ENCODE assay signal across 8 cellular contexts in the genomic region with DNA sequence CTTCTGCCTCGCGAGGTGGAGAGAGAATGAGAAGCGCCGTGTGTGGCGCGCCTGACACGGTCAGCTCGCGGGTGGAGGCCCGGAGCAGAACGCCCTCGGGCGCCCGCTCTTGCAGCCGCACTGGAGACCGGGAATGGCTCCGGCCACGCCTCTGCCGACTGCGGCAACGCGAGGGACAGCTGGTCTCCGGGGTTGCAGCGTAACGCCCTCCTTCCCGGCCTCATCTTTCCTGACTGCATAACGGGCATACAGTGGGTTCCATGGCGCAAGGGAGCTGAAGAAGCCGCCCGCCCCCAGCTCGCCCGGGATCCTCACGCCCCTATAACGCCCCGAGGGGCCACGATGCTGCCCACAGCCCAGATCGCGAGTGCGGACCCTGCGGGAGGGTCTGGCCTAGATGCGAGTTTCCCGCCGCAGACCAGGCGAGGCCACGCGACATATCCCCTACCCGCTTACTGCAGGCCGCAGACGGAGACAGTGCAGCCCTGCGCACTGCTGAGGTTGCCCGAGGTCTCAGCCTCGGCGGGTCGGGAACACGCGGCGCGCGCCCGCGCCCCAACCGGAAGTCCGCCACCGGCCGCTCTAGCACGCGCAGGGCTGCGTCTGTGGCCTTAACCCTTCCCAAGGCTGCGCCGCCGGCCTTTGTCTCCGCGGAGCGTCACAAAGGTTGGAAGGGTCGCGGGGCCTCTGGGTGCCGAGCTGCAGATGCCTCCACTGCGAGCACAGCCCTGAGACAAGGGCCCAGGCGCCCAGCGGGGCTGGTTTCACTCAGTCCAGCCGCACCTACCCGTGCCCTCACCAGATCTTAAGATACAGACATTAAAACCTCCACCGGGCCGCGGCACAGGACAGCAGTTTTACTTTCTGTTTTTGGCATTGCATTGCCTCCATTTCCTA. TPM values are rescaled to one million over a fixed set of nuclear protein-coding genes. Genes with fewer than 3 reads are reported as not detected.
DNase-seq lines count a peak whose midpoint lies in the region; ATAC-seq and TF ChIP-seq lines count a peak whose summit lies in the region.

No MANE protein-coding gene starts in this region.

- no peak for TF ChIP-seq CTCF in colonic mucosa (IDR thresholded peaks at IDR 0.05)

- peak overlapping the region; percentile 66 for H3K4me3 ChIP-seq in colonic mucosa

- no peaks in the 10 kb centered on the region for H3K27me3 ChIP-seq in colonic mucosa

- no peaks in the 10 kb centered on the region for H3K9me3 ChIP-seq in colonic mucosa

- peak; percentile 86 for ATAC-seq in GM19035 (IDR thresholded peaks at IDR 0.05; ENCODE audit: unreplicated experiment)
- peak; percentile 79 for ATAC-seq in HG03342 (IDR thresholded peaks at IDR 0.05; ENCODE audit: unreplicated experiment)
- peak; percentile 92 for ATAC-seq in left colon

- peak overlapping the region; percentile 93 for H3K27ac ChIP-seq in colonic mucosa

- peaks cover 12% of the 10 kb centered on the region for H3K4me1 ChIP-seq in colonic mucosa

- H3K9ac ChIP-seq in colonic mucosa (ENCODE audit: low read depth in 2 of 2, low read length in 2 of 2): peak overlapping the region; percentile 89 to 100

- DNase-seq in Ammon's horn (ENCODE audit: low spot score) (peak; percentile 92), NCI-H460 (ENCODE audit: extremely low read depth, low read depth) (peak; percentile 85), colonic mucosa (peak; percentile 93), left colon (peak; percentile 91 to 95)
- DNase-seq in activated CD4-positive, alpha-beta T cell treated with anti-CD3 and anti-CD28 coated beads for 48 hours: peak; percentile 93
- peak; percentile 83 to 87 for DNase-seq in stimulated activated CD4-positive, alpha-beta T cell treated with anti-CD3 and anti-CD28 coated beads, Interleukin-1b, Interleukin-23, amount 100 ng/mL, for 4 hours (ENCODE audit: low read depth in 2 of 2)

- intact Hi-C loops in colonic mucosa (cut with DNase I): no loop called here
- intact Hi-C loops in left colon (cut with DNase I, micrococcal nuclease): no loop called here

- no peaks in the 10 kb centered on the region for H3K36me3 ChIP-seq in colonic mucosa

RNA-seq across cellular contexts. Expression of a gene that starts 18.8 kb away (rescaled TPM):
- total RNA-seq in NCI-H460 (2014; rRNA removed; shearing (Covaris generic)): 34.1 and 45.1 TPM in 2 replicates
- polyA plus RNA-seq in NCI-H460 (2014; cell fraction: nucleus; rRNA removed): 34.0 and 68.2 TPM in 2 replicates
- total RNA-seq in colonic mucosa: 10 to 100 TPM; 19.9 to 34.5 TPM
- 10 to 100 TPM; 22.3 to 23.5 TPM for total RNA-seq in left colon

RNA-seq across cellular contexts. Expression of a gene that starts 21.3 kb away (rescaled TPM):
- 0.59 and 0.92 TPM in 2 replicates for total RNA-seq in NCI-H460 (2014; rRNA removed; shearing (Covaris generic))
- polyA plus RNA-seq in NCI-H460 (2014; cell fraction: nucleus; rRNA removed): 0.32 and 0.65 TPM in 2 replicates
- total RNA-seq in colonic mucosa (1 to 10 TPM in 1 of 2 donors, under 1 TPM in 1; 0.72 to 1.6 TPM), left colon (1 to 10 TPM in 1 of 2 donors, under 1 TPM in 1; 0.24 to 1.7 TPM)

RNA-seq across cellular contexts. Expression of a gene that starts 48.3 kb away (rescaled TPM):
- 12.3 and 14.2 TPM in 2 replicates for total RNA-seq in NCI-H460 (2014; rRNA removed; shearing (Covaris generic))
- 16.4 and 19.5 TPM in 2 replicates for polyA plus RNA-seq in NCI-H460 (2014; cell fraction: nucleus; rRNA removed)
- 10 to 100 TPM; 21.9 to 44.8 TPM for total RNA-seq in colonic mucosa
- total RNA-seq in left colon: 10 to 100 TPM; 20.5 to 24.4 TPM

Comparison
In these comparisons a context has a peak if more than half of its experiments do, and no peak if none do; other contexts are left out.
1. Peak in every context shown above with its lines: DNase-seq, ATAC-seq, H3K4me3 ChIP-seq and H3K27ac ChIP-seq.